18 cellular contexts compared by ENCODE assay signal in the genomic region with DNA sequence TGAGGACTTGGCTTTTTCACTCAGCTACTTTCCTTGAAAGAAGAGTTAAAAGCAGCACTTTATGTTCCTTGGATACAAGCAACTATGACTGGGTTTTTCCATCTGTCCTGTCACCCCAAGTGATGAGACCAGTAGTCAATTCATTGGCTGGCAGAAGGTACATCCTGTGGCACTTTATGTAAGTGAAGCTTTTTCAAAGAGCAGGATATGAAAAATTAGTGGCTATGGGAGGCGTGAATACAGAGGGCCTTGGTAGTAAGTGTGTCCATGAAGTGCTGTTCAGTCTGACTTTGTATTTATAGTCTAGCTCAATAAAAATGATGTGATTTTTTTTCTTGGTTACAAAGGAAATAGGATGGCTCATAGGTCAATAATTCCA.
DNase-seq lines count a peak whose midpoint lies in the region; ATAC-seq and TF ChIP-seq lines count a peak whose summit lies in the region.
"Had no signal": no experiment of that assay in that cellular context is flagged by ENCODE, and none has a peak within 500 bp of the region (broad histone marks: within the 10 kb centered on the region; RNA-seq: fewer than 3 reads in every experiment).

No MANE protein-coding gene starts in this region.

- H3K27ac ChIP-seq in GM23338 (ENCODE audit: low read depth) (no peak overlapping the region), smooth muscle cell (ENCODE audit: low read depth) (no peak overlapping the region)

- H3K9me3 ChIP-seq in smooth muscle cell (replicated peaks; ENCODE audit: low read depth), result no peaks in the 10 kb centered on the region
- H3K9me3 ChIP-seq: MG63 had no signal

- H2AFZ ChIP-seq in GM23338 (0 out of 2 replicates have a peak overlapping the region, but pooled peaks have one; percentile 38), smooth muscle cell (ENCODE audit: low read depth) (no peak overlapping the region)

- H3K36me3 ChIP-seq in GM23338 (ENCODE audit: insufficient read depth), result no peaks in the 10 kb centered on the region
- H3K36me3 ChIP-seq in smooth muscle cell (ENCODE audit: low read depth), result no peaks in the 10 kb centered on the region
- H3K36me3 ChIP-seq: MG63 had no signal

- DNase-seq in activated CD8-positive, alpha-beta T cell treated with anti-CD3 and anti-CD28 coated beads for 36 hours, result peak; percentile 15
- no peak for DNase-seq in activated CD8-positive, alpha-beta T cell treated with anti-CD3 and anti-CD28 coated beads, Interleukin-2, amount 10 ng/mL, durations not matched to agents 7 days and 5 days
- DNase-seq in GM23338 (ENCODE audit: low spot score) (no peak), foreskin melanocyte (peak; percentile 25), smooth muscle cell (lab: John Stamatoyannopoulos, UW; ENCODE audit: unreplicated experiment) (no peak), amniotic stem cell (lab: John Stamatoyannopoulos, UW) (no peak), NCI-H2081 treated with DMSO at 0.1 percent for 48 hours (lab: John Stamatoyannopoulos, UW) (no peak)
- DNase-seq: DMS79 treated with DMSO at 0.1 percent for 48 hours, GDM1, MG63, NCI-H1092 treated with DMSO at 0.1 percent for 48 hours, NCI-H1694, NCI-H446, NCI-H82 had no signal

- H3K9me2 ChIP-seq in GM23338 (ENCODE audit: insufficient read depth), result no peaks in the 10 kb centered on the region

- H3K36me3 Mint-ChIP-seq in activated CD8-positive, alpha-beta T cell treated with anti-CD3 and anti-CD28 coated beads for 36 hours (ENCODE audit: low read depth), result no peaks in the 10 kb centered on the region
- H3K36me3 Mint-ChIP-seq in activated CD8-positive, alpha-beta T cell treated with anti-CD3 and anti-CD28 coated beads, Interleukin-2, amount 10 ng/mL, durations not matched to agents 7 days and 5 days (ENCODE audit: low read depth), result no peaks in the 10 kb centered on the region
- no peaks in the 10 kb centered on the region for H3K36me3 Mint-ChIP-seq in GM23338 (ENCODE audit: low read depth)
- H3K36me3 Mint-ChIP-seq: CD4-positive, CD25-positive, alpha-beta regulatory T cell had no signal

- no peaks in the 10 kb centered on the region for H3K27me3 ChIP-seq in GM23338 (ENCODE audit: insufficient read depth)
- H3K27me3 ChIP-seq in smooth muscle cell (ENCODE audit: low read depth), result no peaks in the 10 kb centered on the region
- H3K27me3 ChIP-seq: MG63 had no signal

- H3K4me1 ChIP-seq in GM23338 (ENCODE audit: insufficient read depth), result no peaks in the 10 kb centered on the region
- H3K4me1 ChIP-seq in smooth muscle cell (ENCODE audit: low read depth), result peaks cover under 1% of the 10 kb centered on the region

- H3K4me2 ChIP-seq in GM23338 (no peak overlapping the region), smooth muscle cell (peak overlapping the region; percentile 45)

- no peaks in the 10 kb centered on the region for H3K27me3 Mint-ChIP-seq in activated CD8-positive, alpha-beta T cell treated with anti-CD3 and anti-CD28 coated beads for 36 hours
- peaks cover 5% of the 10 kb centered on the region for H3K27me3 Mint-ChIP-seq in activated CD8-positive, alpha-beta T cell treated with anti-CD3 and anti-CD28 coated beads, Interleukin-2, amount 10 ng/mL, durations not matched to agents 7 days and 5 days (ENCODE audit: low read depth)
- H3K27me3 Mint-ChIP-seq in GM23338 (ENCODE audit: insufficient read depth, low read depth, poor library complexity), result no peaks in the 10 kb centered on the region
- H3K27me3 Mint-ChIP-seq: CD4-positive, CD25-positive, alpha-beta regulatory T cell had no signal

- intact Hi-C loops in activated CD8-positive, alpha-beta T cell treated with anti-CD3 and anti-CD28 coated beads for 36 hours (cut with micrococcal nuclease), result no loop called here

- 93% methylated on average over 1 of the region's 1 CpG for WGBS in smooth muscle cell (ENCODE audit: low lambda C conversion rate)

- H3K27ac Mint-ChIP-seq in activated CD8-positive, alpha-beta T cell treated with anti-CD3 and anti-CD28 coated beads for 36 hours, result no peak overlapping the region
- H3K27ac Mint-ChIP-seq in activated CD8-positive, alpha-beta T cell treated with anti-CD3 and anti-CD28 coated beads, Interleukin-2, amount 10 ng/mL, durations not matched to agents 7 days and 5 days, result no peak overlapping the region
- no peak overlapping the region for H3K27ac Mint-ChIP-seq in GM23338
- H3K27ac Mint-ChIP-seq: CD4-positive, CD25-positive, alpha-beta regulatory T cell had no signal

- no peak overlapping the region for H3K9ac ChIP-seq in smooth muscle cell (ENCODE audit: low read depth)

- TF ChIP-seq CTCF in activated CD8-positive, alpha-beta T cell treated with anti-CD3 and anti-CD28 coated beads for 36 hours (IDR thresholded peaks at IDR 0.05), result no peak
- TF ChIP-seq CTCF in GM23338 (conservative IDR thresholded peaks at IDR 0.05; ENCODE audit: low read depth in 2 of 2), result no peak
- TF ChIP-seq CTCF in smooth muscle cell (IDR thresholded peaks at IDR 0.05; ENCODE audit: borderline replicate concordance, insufficient read depth, poor library complexity, severe bottlenecking), result no peak

- H3K79me2 ChIP-seq in GM23338 (replicated peaks; ENCODE audit: insufficient read depth), result no peaks in the 10 kb centered on the region
- no peaks in the 10 kb centered on the region for H3K79me2 ChIP-seq in smooth muscle cell (ENCODE audit: low read depth)

- CTCF ChIA-PET in activated CD8-positive, alpha-beta T cell treated with anti-CD3 and anti-CD28 coated beads for 36 hours (lab: Charles Lee), result interaction anchor here (1.0 to 1.1 kb wide), 2 partner anchors 9 to 823 kb away, joined by 3 read pairs; no protein-coding TSS in a partner anchor
- CTCF ChIA-PET in activated CD8-positive, alpha-beta T cell treated with anti-CD3 and anti-CD28 coated beads, Interleukin-2, amount 10 ng/mL, durations not matched to agents 7 days and 5 days (lab: Charles Lee), result no interaction called here

- no peak overlapping the region for H3K4me3 Mint-ChIP-seq in activated CD8-positive, alpha-beta T cell treated with anti-CD3 and anti-CD28 coated beads for 36 hours
- H3K4me3 Mint-ChIP-seq in activated CD8-positive, alpha-beta T cell treated with anti-CD3 and anti-CD28 coated beads, Interleukin-2, amount 10 ng/mL, durations not matched to agents 7 days and 5 days, result no peak overlapping the region
- no peak overlapping the region for H3K4me3 Mint-ChIP-seq in GM23338
- H3K4me3 Mint-ChIP-seq: CD4-positive, CD25-positive, alpha-beta regulatory T cell had no signal

- H3K4me3 ChIP-seq in GM23338, result no peak overlapping the region
- H3K4me3 ChIP-seq in smooth muscle cell, result no peak overlapping the region
- H3K4me3 ChIP-seq: MG63 had no signal

- H3K9me3 Mint-ChIP-seq in activated CD8-positive, alpha-beta T cell treated with anti-CD3 and anti-CD28 coated beads for 36 hours, result no peaks in the 10 kb centered on the region
- no peaks in the 10 kb centered on the region for H3K9me3 Mint-ChIP-seq in activated CD8-positive, alpha-beta T cell treated with anti-CD3 and anti-CD28 coated beads, Interleukin-2, amount 10 ng/mL, durations not matched to agents 7 days and 5 days (ENCODE audit: insufficient read depth)
- H3K9me3 Mint-ChIP-seq in GM23338, result no peaks in the 10 kb centered on the region; the same call in 2 of the 3 replicates
- H3K9me3 Mint-ChIP-seq: CD4-positive, CD25-positive, alpha-beta regulatory T cell had no signal

- POLR2A ChIA-PET in activated CD8-positive, alpha-beta T cell treated with anti-CD3 and anti-CD28 coated beads for 36 hours (lab: Charles Lee), result no interaction called here
- POLR2A ChIA-PET in activated CD8-positive, alpha-beta T cell treated with anti-CD3 and anti-CD28 coated beads, Interleukin-2, amount 10 ng/mL, durations not matched to agents 7 days and 5 days (lab: Charles Lee), result no interaction called here

- ATAC-seq in activated CD8-positive, alpha-beta T cell treated with anti-CD3 and anti-CD28 coated beads for 36 hours, result peak; percentile 58
- ATAC-seq in activated CD8-positive, alpha-beta T cell treated with anti-CD3 and anti-CD28 coated beads, Interleukin-2, amount 10 ng/mL, durations not matched to agents 7 days and 5 days, result no peak
- no peak for ATAC-seq in GM23338
- no peak for ATAC-seq in HG03175 (IDR thresholded peaks at IDR 0.05; ENCODE audit: unreplicated experiment)
- ATAC-seq: Panc1, Right ventricle myocardium inferior had no signal

- peaks cover 7% of the 10 kb centered on the region for H3K4me1 Mint-ChIP-seq in activated CD8-positive, alpha-beta T cell treated with anti-CD3 and anti-CD28 coated beads for 36 hours (ENCODE audit: low read depth)
- no peaks in the 10 kb centered on the region for H3K4me1 Mint-ChIP-seq in activated CD8-positive, alpha-beta T cell treated with anti-CD3 and anti-CD28 coated beads, Interleukin-2, amount 10 ng/mL, durations not matched to agents 7 days and 5 days (ENCODE audit: low read depth)
- H3K4me1 Mint-ChIP-seq in GM23338, result no peaks in the 10 kb centered on the region; the same call in 2 of the 3 replicates

- H3F3A ChIP-seq in GM23338 (replicated peaks; ENCODE audit: low read depth) (no peaks in the 10 kb centered on the region), smooth muscle cell (ENCODE audit: low read depth) (no peaks in the 10 kb centered on the region)

- H4K20me1 ChIP-seq in GM23338 (replicated peaks; ENCODE audit: insufficient read depth), result no peaks in the 10 kb centered on the region
- H4K20me1 ChIP-seq in smooth muscle cell (ENCODE audit: low read depth), result no peaks in the 10 kb centered on the region

TF ChIP-seq in GM23338, 12 proteins besides CTCF, POLR2A, EP300 and RAD21 (continues in another document):
- TF ChIP-seq NANOG (IDR thresholded peaks at IDR 0.05; ENCODE audit: borderline replicate concordance), result no peak
- TF ChIP-seq, protein P1, sequence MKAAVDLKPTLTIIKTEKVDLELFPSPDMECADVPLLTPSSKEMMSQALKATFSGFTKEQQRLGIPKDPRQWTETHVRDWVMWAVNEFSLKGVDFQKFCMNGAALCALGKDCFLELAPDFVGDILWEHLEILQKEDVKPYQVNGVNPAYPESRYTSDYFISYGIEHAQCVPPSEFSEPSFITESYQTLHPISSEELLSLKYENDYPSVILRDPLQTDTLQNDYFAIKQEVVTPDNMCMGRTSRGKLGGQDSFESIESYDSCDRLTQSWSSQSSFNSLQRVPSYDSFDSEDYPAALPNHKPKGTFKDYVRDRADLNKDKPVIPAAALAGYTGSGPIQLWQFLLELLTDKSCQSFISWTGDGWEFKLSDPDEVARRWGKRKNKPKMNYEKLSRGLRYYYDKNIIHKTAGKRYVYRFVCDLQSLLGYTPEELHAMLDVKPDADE (IDR thresholded peaks at IDR 0.05), result no peak

Comparison
In these comparisons a context has a peak if more than half of its experiments do, and no peak if none do; other contexts are left out.
1. DNase-seq: peak in activated CD8-positive, alpha-beta T cell treated with anti-CD3 and anti-CD28 coated beads for 36 hours (single experiment) and foreskin melanocyte (single experiment); none in activated CD8-positive, alpha-beta T cell treated with anti-CD3 and anti-CD28 coated beads, Interleukin-2, amount 10 ng/mL, durations not matched to agents 7 days and 5 days (single experiment), GM23338 (single experiment), smooth muscle cell (single experiment), amniotic stem cell (single experiment) and NCI-H2081 treated with DMSO at 0.1 percent for 48 hours (single experiment).